ENCODE assay signal across 22 cellular contexts in the genomic region with DNA sequence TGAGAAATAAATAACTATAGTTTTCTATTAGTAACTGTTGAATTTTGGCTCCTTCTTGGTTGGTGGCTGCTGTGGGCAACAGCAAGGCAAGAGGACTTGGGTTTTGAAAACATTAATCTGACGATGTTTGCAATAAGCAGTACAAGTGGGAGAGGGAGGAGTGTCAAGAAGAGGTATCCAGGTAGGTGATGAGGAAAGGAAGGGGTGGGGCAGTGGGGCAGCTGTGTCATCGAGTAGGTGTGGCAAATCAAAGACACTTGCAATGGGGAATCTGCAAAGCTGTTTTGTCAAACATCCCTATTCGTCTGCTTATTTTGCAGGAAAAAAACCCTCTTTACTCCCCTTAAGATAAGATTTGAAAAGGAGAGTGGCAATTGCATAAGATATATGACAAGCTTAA.
"Had no signal": no experiment of that assay in that cellular context is flagged by ENCODE, and none has a peak within 500 bp of the region (broad histone marks: within the 10 kb centered on the region; RNA-seq: fewer than 3 reads in every experiment).

No MANE protein-coding gene starts in this region.

- H3K27me3 ChIP-seq: heart left ventricle, right lobe of liver, suprapubic skin, thyroid gland had no signal

- H2AFZ ChIP-seq: parathyroid adenoma had no signal

- ATAC-seq: effector memory CD8-positive, alpha-beta T cell; heart left ventricle; left colon; left ventricle myocardium superior; psoas muscle; right lobe of liver; stimulated activated effector memory CD8-positive, alpha-beta T cell treated with anti-CD3 and anti-CD28 coated beads, Interleukin-12 subunit alpha, Interleukin-12 subunit beta, amount 100 ng/mL, for 72 hours; stimulated activated naive CD8-positive, alpha-beta T cell treated with anti-CD3 and anti-CD28 coated beads, Interleukin-15, Interleukin-2, amounts not matched to agents 100 U/mL and 50 U/mL, for 24 hours had no signal

- H3K36me3 ChIP-seq: heart left ventricle, right lobe of liver, suprapubic skin, thyroid gland had no signal

- FAIRE-seq: colon, urothelium cell line had no signal

- H3K79me2 ChIP-seq: parathyroid adenoma had no signal

- DNase-seq: effector memory CD8-positive, alpha-beta T cell; erythroblast; foreskin melanocyte; heart left ventricle; hypothalamus; left colon; left ventricle myocardium superior; mesenchymal stem cell; naive B cell; psoas muscle; retina; right lobe of liver; stimulated activated CD4-positive, alpha-beta T cell treated with anti-CD3 and anti-CD28 coated beads, Interleukin-4, amount 100 ng/mL, for 1 hour; stimulated activated CD8-positive, alpha-beta memory T cell treated with anti-CD3 and anti-CD28 coated beads, Interleukin-4, amount 100 ng/mL, for 48 hours; stimulated activated naive CD8-positive, alpha-beta T cell treated with anti-CD3 and anti-CD28 coated beads, Interleukin-15, Interleukin-2, amounts not matched to agents 100 U/mL and 50 U/mL, for 24 hours; thyroid gland had no signal

- H3K9me3 ChIP-seq: heart left ventricle, psoas muscle, right lobe of liver, suprapubic skin, thyroid gland had no signal

- H3K4me3 ChIP-seq: heart left ventricle, lung, psoas muscle, right lobe of liver, suprapubic skin, thyroid gland had no signal

- H3K4me1 ChIP-seq: heart left ventricle, parathyroid adenoma, psoas muscle, right lobe of liver, suprapubic skin, thyroid gland had no signal

- H3K27ac ChIP-seq: heart left ventricle, parathyroid adenoma, psoas muscle, right lobe of liver, suprapubic skin, thyroid gland had no signal

- H3K9ac ChIP-seq: parathyroid adenoma had no signal
